In the genomic region with DNA sequence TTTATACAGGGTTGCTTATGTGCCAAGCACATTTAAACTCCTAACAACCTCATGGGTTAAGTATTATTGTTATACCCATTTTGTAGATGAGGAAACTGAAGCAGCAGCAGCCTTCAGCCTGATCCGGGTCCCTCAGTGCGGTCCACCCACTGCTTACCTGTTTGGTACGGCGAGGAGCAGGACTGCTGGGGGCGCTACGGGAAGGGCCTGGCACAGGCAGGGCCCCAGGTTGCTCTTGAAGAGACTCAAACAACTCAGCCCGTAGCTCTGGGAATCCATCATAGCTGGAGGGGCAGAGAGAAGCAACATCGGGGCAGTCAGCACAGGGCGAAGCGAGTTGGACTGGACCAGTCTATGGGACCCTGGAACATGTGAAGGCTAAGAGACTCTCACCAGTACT, we compare ENCODE assay signal across 2 cellular contexts.
TF ChIP-seq lines count a peak whose summit lies in the region.

No MANE protein-coding gene starts in this region.

TF ChIP-seq in SK-N-SH, 30 proteins besides CTCF, POLR2A, EP300 and RAD21 (continued from another document):
- no peak for TF ChIP-seq RXRA (IDR thresholded peaks at IDR 0.05; ENCODE audit: borderline replicate concordance, low read depth)
- TF ChIP-seq GATA2 (CRISPR knock-in tag; IDR thresholded peaks at IDR 0.05) = no peak
- no peak for TF ChIP-seq SIN3A (IDR thresholded peaks at IDR 0.05; ENCODE audit: borderline replicate concordance, low read depth, low read length)
- TF ChIP-seq, protein P1, sequence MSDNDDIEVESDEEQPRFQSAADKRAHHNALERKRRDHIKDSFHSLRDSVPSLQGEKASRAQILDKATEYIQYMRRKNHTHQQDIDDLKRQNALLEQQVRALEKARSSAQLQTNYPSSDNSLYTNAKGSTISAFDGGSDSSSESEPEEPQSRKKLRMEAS (IDR thresholded peaks at IDR 0.05; ENCODE audit: low read depth) = no peak
- TF ChIP-seq SMC3 (IDR thresholded peaks at IDR 0.05; ENCODE audit: low read depth, low read length) = no peak
- TF ChIP-seq FOXM1 (IDR thresholded peaks at IDR 0.05; ENCODE audit: low read depth) = no peak
- TF ChIP-seq, protein P2, sequence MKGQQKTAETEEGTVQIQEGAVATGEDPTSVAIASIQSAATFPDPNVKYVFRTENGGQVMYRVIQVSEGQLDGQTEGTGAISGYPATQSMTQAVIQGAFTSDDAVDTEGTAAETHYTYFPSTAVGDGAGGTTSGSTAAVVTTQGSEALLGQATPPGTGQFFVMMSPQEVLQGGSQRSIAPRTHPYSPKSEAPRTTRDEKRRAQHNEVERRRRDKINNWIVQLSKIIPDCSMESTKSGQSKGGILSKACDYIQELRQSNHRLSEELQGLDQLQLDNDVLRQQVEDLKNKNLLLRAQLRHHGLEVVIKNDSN (IDR thresholded peaks at IDR 0.05; ENCODE audit: borderline replicate concordance, low read depth) = no peak

TF ChIP-seq in SK-N-SH treated with all-trans-retinoic acid at 6 μM for 48 hours, 23 proteins besides CTCF, POLR2A, EP300 and RAD21 (continued from another document):
- TF ChIP-seq, protein P3, sequence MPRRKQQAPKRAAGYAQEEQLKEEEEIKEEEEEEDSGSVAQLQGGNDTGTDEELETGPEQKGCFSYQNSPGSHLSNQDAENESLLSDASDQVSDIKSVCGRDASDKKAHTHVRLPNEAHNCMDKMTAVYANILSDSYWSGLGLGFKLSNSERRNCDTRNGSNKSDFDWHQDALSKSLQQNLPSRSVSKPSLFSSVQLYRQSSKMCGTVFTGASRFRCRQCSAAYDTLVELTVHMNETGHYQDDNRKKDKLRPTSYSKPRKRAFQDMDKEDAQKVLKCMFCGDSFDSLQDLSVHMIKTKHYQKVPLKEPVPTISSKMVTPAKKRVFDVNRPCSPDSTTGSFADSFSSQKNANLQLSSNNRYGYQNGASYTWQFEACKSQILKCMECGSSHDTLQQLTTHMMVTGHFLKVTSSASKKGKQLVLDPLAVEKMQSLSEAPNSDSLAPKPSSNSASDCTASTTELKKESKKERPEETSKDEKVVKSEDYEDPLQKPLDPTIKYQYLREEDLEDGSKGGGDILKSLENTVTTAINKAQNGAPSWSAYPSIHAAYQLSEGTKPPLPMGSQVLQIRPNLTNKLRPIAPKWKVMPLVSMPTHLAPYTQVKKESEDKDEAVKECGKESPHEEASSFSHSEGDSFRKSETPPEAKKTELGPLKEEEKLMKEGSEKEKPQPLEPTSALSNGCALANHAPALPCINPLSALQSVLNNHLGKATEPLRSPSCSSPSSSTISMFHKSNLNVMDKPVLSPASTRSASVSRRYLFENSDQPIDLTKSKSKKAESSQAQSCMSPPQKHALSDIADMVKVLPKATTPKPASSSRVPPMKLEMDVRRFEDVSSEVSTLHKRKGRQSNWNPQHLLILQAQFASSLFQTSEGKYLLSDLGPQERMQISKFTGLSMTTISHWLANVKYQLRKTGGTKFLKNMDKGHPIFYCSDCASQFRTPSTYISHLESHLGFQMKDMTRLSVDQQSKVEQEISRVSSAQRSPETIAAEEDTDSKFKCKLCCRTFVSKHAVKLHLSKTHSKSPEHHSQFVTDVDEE (CRISPR knock-in tag; IDR thresholded peaks at IDR 0.05) = no peak
- no peak for TF ChIP-seq ISL1 (CRISPR knock-in tag; IDR thresholded peaks at IDR 0.05)
- no peak for TF ChIP-seq ZFP30 (CRISPR knock-in tag; IDR thresholded peaks at IDR 0.05)
- TF ChIP-seq GLIS3 (CRISPR knock-in tag; IDR thresholded peaks at IDR 0.05) = no peak
- no peak for TF ChIP-seq ESRRG (CRISPR knock-in tag; IDR thresholded peaks at IDR 0.05)
- no peak for TF ChIP-seq SNAI2 (CRISPR knock-in tag; IDR thresholded peaks at IDR 0.05)
